ENCODE assay signal across 8 cellular contexts in the genomic region with DNA sequence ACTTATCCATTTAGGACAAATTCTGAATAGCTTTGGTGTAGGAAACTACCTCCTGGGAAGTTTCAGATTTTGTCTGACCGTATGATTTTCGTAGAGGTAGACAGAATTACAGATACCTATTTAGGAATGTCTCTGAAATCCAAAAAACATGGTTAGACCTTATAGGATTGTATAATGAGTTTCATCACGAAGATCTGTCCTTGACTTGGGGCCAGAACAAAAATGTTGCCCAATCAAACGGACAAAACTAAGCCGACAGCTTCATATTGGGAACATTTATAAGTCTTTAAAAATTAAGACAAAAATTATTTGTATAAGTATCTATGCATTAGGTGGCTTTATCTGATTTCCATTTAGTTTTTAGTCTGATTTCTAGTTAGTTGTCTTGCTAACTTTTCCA. TPM values are rescaled to one million over a fixed set of nuclear protein-coding genes. Genes with fewer than 3 reads are reported as not detected.
"Had no signal": no experiment of that assay in that cellular context is flagged by ENCODE, and none has a peak within 500 bp of the region (broad histone marks: within the 10 kb centered on the region; RNA-seq: fewer than 3 reads in every experiment).

No MANE protein-coding gene starts in this region.

- DNase-seq: H9, HCEC 1CT, KG1 had no signal

- H2AFZ ChIP-seq: GM23338 had no signal

- H3K4me1 Mint-ChIP-seq: GM23338, H9 had no signal

- H3K27ac Mint-ChIP-seq: GM23338, H9 had no signal

- H3K4me3 Mint-ChIP-seq: GM23338, H9 had no signal

- ATAC-seq: GM23338, K562 had no signal

- H3K4me3 ChIP-seq: GM23338, K562 had no signal

- FAIRE-seq: H1, H54, HTR-8/SVneo, K562 had no signal

- H3K4me2 ChIP-seq: GM23338 had no signal

RNA-seq across cellular contexts. Expression of a gene that starts 32.6 kb away (rescaled TPM):
- total RNA-seq: H1 had no signal
